Comparison of ENCODE assay signal across 22 cellular contexts in genomic region chr7:4878336-4879335, GRCh38. TPM values are rescaled to one million over a fixed set of nuclear protein-coding genes. Genes with fewer than 3 reads are reported as not detected.
DNase-seq lines count a peak whose midpoint lies in the region; ATAC-seq and TF ChIP-seq lines count a peak whose summit lies in the region.
"Had no signal": no experiment of that assay in that cellular context is flagged by ENCODE, and none has a peak within 500 bp of the region (broad histone marks: within the 10 kb centered on the region; RNA-seq: fewer than 3 reads in every experiment).

No MANE protein-coding gene starts in this region.

- in situ Hi-C loops in G401 (cut with HindIII; ENCODE audit: low sequenced_read_pairs), result no loop called here
- in situ Hi-C loops in GM13977 (cut with MboI; ENCODE audit: low pct_unique_long_range_greater_than_20kb, low sequenced_read_pairs, unreplicated experiment), result no loop called here

- H3K4me3 ChIP-seq in BJ (ENCODE audit: low read depth, low read length), result no peak overlapping the region
- H3K4me3 ChIP-seq: adrenal gland, GM23338 had no signal

- CTCF ChIA-PET in BJ (lab: Yijun Ruan, JAX), result interaction anchor here (1.1 kb wide), 1 partner anchor 80 kb away, joined by 3 read pairs; no protein-coding TSS in a partner anchor

- ATAC-seq in sciatic nerve (no peak), HG03460 (IDR thresholded peaks at IDR 0.05; ENCODE audit: unreplicated experiment) (no peak), HG03457 (IDR thresholded peaks at IDR 0.05; ENCODE audit: unreplicated experiment) (no peak)
- ATAC-seq: effector memory CD8-positive, alpha-beta T cell; GM23338; natural killer cell had no signal

- POLR2A ChIA-PET in BJ (lab: Charles Lee), result no interaction called here

- TF ChIP-seq CTCF in BJ (IDR thresholded peaks at IDR 0.05; ENCODE audit: insufficient read depth, low read depth, low read length), result no peak
- TF ChIP-seq CTCF in GM13977 (IDR thresholded peaks at IDR 0.05; ENCODE audit: extremely low read depth, insufficient read depth, missing control alignments), result no peak

- DNase-seq in BJ (ENCODE audit: low read depth) (peak; percentile 12), G401 (ENCODE audit: low spot score) (peak; percentile 50), fibroblast of gingiva (ENCODE audit: low read depth) (peak; percentile 19), sciatic nerve (ENCODE audit: low spot score) (peak; percentile 74), activated T-cell treated with anti-CD3 and anti-CD28 coated beads for 4 hours (no peak), GM13977 (ENCODE audit: low spot score) (no peak)
- DNase-seq: activated CD4-positive, alpha-beta T cell treated with anti-CD3 and anti-CD28 coated beads, Interleukin-2, amount 50 U/mL, for 1 hour; activated CD8-positive, alpha-beta memory T cell treated with anti-CD3 and anti-CD28 coated beads, Interleukin-2, amount 50 U/mL, for 48 hours; activated gamma-delta T cell treated with Interleukin-2 at 50 U/mL for 16 hours; adrenal gland; cerebellar nuclear complex; effector memory CD8-positive, alpha-beta T cell; mesendoderm; natural killer cell; NCI-H526; SHP77; stimulated activated CD4-positive, alpha-beta T cell treated with anti-CD3 and anti-CD28 coated beads, Interleukin-12 subunit alpha, Interleukin-12 subunit beta, amount 100 ng/mL, for 4 hours; T-helper 1 cell had no signal

- no peaks in the 10 kb centered on the region for H3K36me3 ChIP-seq in BJ (ENCODE audit: control insufficient read depth, insufficient read depth, low read length)
- H3K36me3 ChIP-seq: adrenal gland had no signal

- no peaks in the 10 kb centered on the region for H3K27me3 ChIP-seq in BJ (ENCODE audit: control insufficient read depth, insufficient read depth, low read length)

- intact Hi-C loops in sciatic nerve (cut with DNase I), result no loop called here

RNA-seq across cellular contexts. Expression of gene RADIL, which starts 4.9 kb away (rescaled TPM):
- polyA plus RNA-seq in BJ (2011; rRNA removed), result 1.1 and 1.2 TPM in 2 replicates
- polyA minus RNA-seq in BJ (2011; rRNA and poly(A)+ RNA removed), result 1.6 and 2.9 TPM in 2 replicates
- total RNA-seq in G401 (2014; rRNA removed; shearing (Covaris generic)), result 7.3 and 14.8 TPM in 2 replicates
- total RNA-seq in sciatic nerve, result 19.8 TPM
- total RNA-seq: natural killer cell had no signal

RNA-seq across cellular contexts. Expression of gene PAPOLB, which starts 16.8 kb away (rescaled TPM):
- polyA plus RNA-seq in BJ (2011; rRNA removed), result 0.01 and 0.02 TPM in 2 replicates
- polyA minus RNA-seq in BJ (2011; rRNA and poly(A)+ RNA removed), result 0.05 TPM in 2 replicates
- 0.34 TPM in 1 of 2 replicates, not detected in the other for total RNA-seq in G401 (2014; rRNA removed; shearing (Covaris generic))
- 0.98 TPM for total RNA-seq in sciatic nerve
- total RNA-seq: adrenal gland, HT1080 had no signal

Comparison
In these comparisons a context has a peak if more than half of its experiments do, and no peak if none do; other contexts are left out.
1. DNase-seq: peak in BJ (single experiment), G401 (single experiment), fibroblast of gingiva (single experiment) and sciatic nerve (single experiment); none in activated T-cell treated with anti-CD3 and anti-CD28 coated beads for 4 hours (single experiment) and GM13977 (single experiment).